In the genomic region with DNA sequence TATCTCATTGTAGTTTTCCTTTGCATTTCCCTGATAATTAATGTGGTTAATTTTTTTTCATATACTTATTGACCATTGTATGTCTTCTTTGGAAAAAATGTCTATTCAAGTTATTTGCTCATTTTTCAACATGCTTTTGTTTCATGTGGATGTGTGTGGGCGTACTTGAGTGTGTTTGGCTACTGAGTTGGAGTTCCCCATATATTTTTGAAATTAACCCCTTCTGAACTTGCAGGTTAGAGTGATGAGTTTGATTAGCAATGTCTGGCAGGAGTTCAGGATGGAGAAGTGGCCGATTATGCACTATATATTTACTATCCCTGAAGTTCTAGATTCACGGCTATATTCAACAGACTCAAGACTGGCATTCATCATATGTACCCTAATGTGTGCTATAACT, we compare ENCODE assay signal across 26 cellular contexts.
"Had no signal": no experiment of that assay in that cellular context is flagged by ENCODE, and none has a peak within 500 bp of the region (broad histone marks: within the 10 kb centered on the region; RNA-seq: fewer than 3 reads in every experiment).

No MANE protein-coding gene starts in this region.

- H3K27ac ChIP-seq: neural progenitor cell, ovary, parathyroid adenoma, psoas muscle, right lobe of liver, sigmoid colon, stomach, thoracic aorta, thyroid gland, tibial nerve, upper lobe of left lung, vagina had no signal

- ATAC-seq: natural killer cell; psoas muscle; right cardiac atrium; right lobe of liver; stimulated activated effector memory CD8-positive, alpha-beta T cell treated with anti-CD3 and anti-CD28 coated beads, Interleukin-12 subunit alpha, Interleukin-12 subunit beta, amount 100 ng/mL, for 72 hours; stimulated activated naive B cell treated with anti-CD40 and anti-IgM and Interleukin-4, amounts not matched to agents 10 μg/mL and 1 μg/mL and 100 μg/mL, for 72 hours had no signal

- H3K4me3 ChIP-seq: neural progenitor cell, ovary, psoas muscle, right lobe of liver, sigmoid colon, stomach, thoracic aorta, thyroid gland, tibial nerve, upper lobe of left lung, vagina had no signal

- H3K79me2 ChIP-seq: parathyroid adenoma had no signal

- H3K9ac ChIP-seq: neural progenitor cell, parathyroid adenoma had no signal

- H3K36me3 ChIP-seq: neural progenitor cell, ovary, right lobe of liver, sigmoid colon, stomach, thoracic aorta, thyroid gland, tibial nerve, upper lobe of left lung, vagina had no signal

- H3K9me3 ChIP-seq: ovary, psoas muscle, right lobe of liver, sigmoid colon, stomach, thoracic aorta, thyroid gland, tibial nerve, upper lobe of left lung, vagina had no signal

- H3K27me3 ChIP-seq: neural progenitor cell, ovary, right lobe of liver, sigmoid colon, stomach, thyroid gland, tibial nerve, upper lobe of left lung, vagina had no signal

- FAIRE-seq: small intestine, urothelium cell line had no signal

- DNase-seq: natural killer cell; occipital lobe; ovary; posterior cingulate gyrus; psoas muscle; right cardiac atrium; right lobe of liver; sigmoid colon; small intestine; stimulated activated CD4-positive, alpha-beta T cell treated with anti-CD3 and anti-CD28 coated beads, Interleukin-15, amount 100 ng/mL, for 24 hours; stimulated activated CD4-positive, alpha-beta T cell treated with anti-CD3 and anti-CD28 coated beads, Interleukin-2, amount 100 ng/mL, for 24 hours; stimulated activated CD4-positive, alpha-beta T cell treated with anti-CD3 and anti-CD28 coated beads, Interleukin-2, amount 100 ng/mL, for 48 hours; stimulated activated CD4-positive, alpha-beta T cell treated with anti-CD3 and anti-CD28 coated beads, Interleukin-4, amount 100 ng/mL, for 24 hours; stimulated activated naive B cell treated with anti-CD40 and anti-IgM and Interleukin-4, amounts not matched to agents 10 μg/mL and 1 μg/mL and 100 μg/mL, for 72 hours; stimulated activated naive CD4-positive, alpha-beta T cell treated with Interleukin-2 at 50 U/mL for 16 hours; stomach; thyroid gland; trophoblast cell; upper lobe of left lung had no signal

- H3K4me2 ChIP-seq: neural progenitor cell had no signal

- H3K4me1 ChIP-seq: neural progenitor cell, parathyroid adenoma, psoas muscle, right lobe of liver, sigmoid colon, stomach, thyroid gland, tibial nerve, upper lobe of left lung, vagina had no signal

- H2AFZ ChIP-seq: neural progenitor cell, parathyroid adenoma had no signal
